2 cellular contexts compared by ENCODE assay signal in genomic region chr19:47445937-47446402, GRCh38.
TF ChIP-seq lines count a peak whose summit lies in the region.

No MANE protein-coding gene starts in this region.

TF ChIP-seq in Ishikawa, 13 proteins besides CTCF, POLR2A, EP300 and RAD21 (continued from another document):
- no peak for TF ChIP-seq TCF12 (IDR thresholded peaks at IDR 0.05; ENCODE audit: low read depth)
- no peak for TF ChIP-seq TAF1 (IDR thresholded peaks at IDR 0.05; ENCODE audit: low read depth)
- peak; percentile 6; the same call in 1 of the 2 replicates for TF ChIP-seq REST (IDR thresholded peaks at IDR 0.05; ENCODE audit: low read depth)
- no peak for TF ChIP-seq ZBTB7A (IDR thresholded peaks at IDR 0.05; ENCODE audit: low read depth)
- TF ChIP-seq TEAD4 (IDR thresholded peaks at IDR 0.05): no peak
- TF ChIP-seq NFIC (IDR thresholded peaks at IDR 0.05): no peak
- no peak for TF ChIP-seq CEBPB (IDR thresholded peaks at IDR 0.05)

TF ChIP-seq in GM12878, 131 proteins besides CTCF, POLR2A, EP300 and RAD21 (continued from another document):
- TF ChIP-seq RCOR1 (conservative IDR thresholded peaks at IDR 0.05; ENCODE audit: low read depth, low read length): no peak
- TF ChIP-seq EGR1 (IDR thresholded peaks at IDR 0.05; ENCODE audit: borderline replicate concordance in 1 of 2, low read depth in 2 of 2, low read length in 2 of 2): peak in 1 of 2 experiments; percentile 95; a peak in 2 of 3 replicates
- TF ChIP-seq ATF7 (IDR thresholded peaks at IDR 0.05; ENCODE audit: low read depth): peak; percentile 20; the same call in 1 of the 2 replicates
